In genomic region chr1:15620890-15621682, GRCh38 we compare ENCODE assay signal across 14 cellular contexts. TPM values are rescaled to one million over a fixed set of nuclear protein-coding genes. Genes with fewer than 3 reads are reported as not detected.
A peak's percentile ranks its signal among the peaks of the same experiment; 100 is the strongest.
DNase-seq lines count a peak whose midpoint lies in the region; ATAC-seq and TF ChIP-seq lines count a peak whose summit lies in the region.
"Had no signal": no experiment of that assay in that cellular context is flagged by ENCODE, and none has a peak within 500 bp of the region (broad histone marks: within the 10 kb centered on the region; RNA-seq: fewer than 3 reads in every experiment).

No MANE protein-coding gene starts in this region.

- H3K9me2 ChIP-seq in PC-3 (replicated peaks; ENCODE audit: low read length) = no peaks in the 10 kb centered on the region

- peak overlapping the region; percentile 1 to 4 for H3K27ac ChIP-seq in breast epithelium
- no peak overlapping the region for H3K27ac ChIP-seq in PC-3 (ENCODE audit: low read length)
- H3K27ac ChIP-seq in fibroblast of lung (ENCODE audit: insufficient read depth, low read length) = no peak overlapping the region
- H3K27ac ChIP-seq: HL-60 had no signal

- peaks cover 3 to 7% of the 10 kb centered on the region in 2 donors for H3K4me1 ChIP-seq in breast epithelium
- peaks cover 33% of the 10 kb centered on the region for H3K4me1 ChIP-seq in PC-3 (ENCODE audit: insufficient read depth, low read length)
- peaks cover 14% of the 10 kb centered on the region for H3K4me1 ChIP-seq in fibroblast of lung (ENCODE audit: control insufficient read depth, extremely low read depth, insufficient read depth, low read length)

- H3K79me2 ChIP-seq in PC-3 (ENCODE audit: low read length) (peaks cover 84% of the 10 kb centered on the region), fibroblast of lung (ENCODE audit: control insufficient read depth, insufficient read depth, low read length) (peaks cover 74% of the 10 kb centered on the region)

- peaks cover 42% of the 10 kb centered on the region for H3K4me1 Mint-ChIP-seq in MCF 10A (ENCODE audit: insufficient read depth, unreplicated experiment)
- H3K4me1 Mint-ChIP-seq in stimulated activated effector memory CD8-positive, alpha-beta T cell treated with anti-CD3 and anti-CD28 coated beads, Interleukin-12 subunit alpha, Interleukin-12 subunit beta, amount 100 ng/mL, for 72 hours = peaks cover 51% of the 10 kb centered on the region

- peaks cover 24% of the 10 kb centered on the region for H3K36me3 Mint-ChIP-seq in MCF 10A (ENCODE audit: insufficient read depth, unreplicated experiment)
- peaks cover 41% of the 10 kb centered on the region for H3K36me3 Mint-ChIP-seq in stimulated activated effector memory CD8-positive, alpha-beta T cell treated with anti-CD3 and anti-CD28 coated beads, Interleukin-12 subunit alpha, Interleukin-12 subunit beta, amount 100 ng/mL, for 72 hours

- peak overlapping the region; percentile 91 for H3K4me2 ChIP-seq in PC-3 (ENCODE audit: low read length)
- peak overlapping the region; percentile 32 for H3K4me2 ChIP-seq in fibroblast of lung (ENCODE audit: extremely low read depth, insufficient read depth, low read length)

- H3F3A ChIP-seq in PC-3 (ENCODE audit: low read length, unreplicated experiment) = peaks cover 4% of the 10 kb centered on the region

- H3K27ac Mint-ChIP-seq in MCF 10A (ENCODE audit: low read depth, unreplicated experiment) = no peak overlapping the region
- H3K27ac Mint-ChIP-seq in stimulated activated effector memory CD8-positive, alpha-beta T cell treated with anti-CD3 and anti-CD28 coated beads, Interleukin-12 subunit alpha, Interleukin-12 subunit beta, amount 100 ng/mL, for 72 hours = peak overlapping the region; percentile 15

- no peaks in the 10 kb centered on the region for H3K9me3 Mint-ChIP-seq in MCF 10A (ENCODE audit: unreplicated experiment)
- no peaks in the 10 kb centered on the region for H3K9me3 Mint-ChIP-seq in stimulated activated effector memory CD8-positive, alpha-beta T cell treated with anti-CD3 and anti-CD28 coated beads, Interleukin-12 subunit alpha, Interleukin-12 subunit beta, amount 100 ng/mL, for 72 hours
- H3K9me3 Mint-ChIP-seq: dendritic cell treated with granulocyte-macrophage colony-stimulating factor and Interleukin-4, amounts not matched to agents 40 ng/mL and 50 ng/mL, for 4 days had no signal

- BruUV-seq in MCF 10A (replicated peaks; lab: Mats Ljungman, UMichigan) (no TSS peak), PC-3 (replicated peaks; lab: Mats Ljungman, UMichigan) (no TSS peak)

- TF ChIP-seq POLR2A in breast epithelium (IDR thresholded peaks at IDR 0.05) = no peak

- H3K36me3 ChIP-seq in breast epithelium = no peaks in the 10 kb centered on the region
- H3K36me3 ChIP-seq in PC-3 (ENCODE audit: low read depth, low read length) = peaks cover under 1% of the 10 kb centered on the region; the same call in 1 of the 2 replicates
- no peaks in the 10 kb centered on the region for H3K36me3 ChIP-seq in fibroblast of lung (ENCODE audit: control insufficient read depth, insufficient read depth, low read length)
- H3K36me3 ChIP-seq: tibial nerve had no signal

- H3K9ac ChIP-seq in PC-3 (ENCODE audit: low read length) (no peak overlapping the region), fibroblast of lung (ENCODE audit: insufficient read depth, low read length) (no peak overlapping the region)

- H3K4me3 Mint-ChIP-seq in MCF 10A (ENCODE audit: unreplicated experiment) = no peak overlapping the region
- no peak overlapping the region for H3K4me3 Mint-ChIP-seq in stimulated activated effector memory CD8-positive, alpha-beta T cell treated with anti-CD3 and anti-CD28 coated beads, Interleukin-12 subunit alpha, Interleukin-12 subunit beta, amount 100 ng/mL, for 72 hours

- no peak for TF ChIP-seq CTCF in breast epithelium (IDR thresholded peaks at IDR 0.05)
- no peak for TF ChIP-seq CTCF in MCF 10A (IDR thresholded peaks at IDR 0.05; ENCODE audit: unreplicated experiment)
- TF ChIP-seq CTCF in PC-3 (conservative IDR thresholded peaks at IDR 0.05; ENCODE audit: low read depth, low read length) = no peak
- TF ChIP-seq CTCF in fibroblast of lung (conservative IDR thresholded peaks at IDR 0.05 in 1 of 2, IDR thresholded peaks at IDR 0.05 in 1 of 2; ENCODE audit: low read depth in 1 of 2, low read length in 2 of 2) = no peak

- intact Hi-C loops in breast epithelium (cut with DNase I; ENCODE audit: low total_unique reads) = no loop called here
- intact Hi-C loops in MCF 10A (cut with micrococcal nuclease) = no loop called here
- intact Hi-C loops in PC-3 (cut with micrococcal nuclease) = no loop called here

- no peak for ATAC-seq in PC-3
- ATAC-seq in stimulated activated effector memory CD8-positive, alpha-beta T cell treated with anti-CD3 and anti-CD28 coated beads, Interleukin-12 subunit alpha, Interleukin-12 subunit beta, amount 100 ng/mL, for 72 hours = no peak

- H3K27me3 Mint-ChIP-seq in MCF 10A (ENCODE audit: insufficient read depth, unreplicated experiment) = no peaks in the 10 kb centered on the region
- H3K27me3 Mint-ChIP-seq: dendritic cell treated with granulocyte-macrophage colony-stimulating factor and Interleukin-4, amounts not matched to agents 40 ng/mL and 50 ng/mL, for 4 days had no signal

- no peak overlapping the region for H3K4me3 ChIP-seq in breast epithelium
- H3K4me3 ChIP-seq in PC-3 (ENCODE audit: low read length) = peak overlapping the region; percentile 46
- H3K4me3 ChIP-seq in fibroblast of lung (replicated peaks in 1 of 4; ENCODE audit: control extremely low read depth in 1 of 4, insufficient read depth in 1 of 4, low read depth in 3 of 4, low read length in 4 of 4) = no peak overlapping the region
- H3K4me3 ChIP-seq: SJSA1, tibial nerve had no signal

- no peak for DNase-seq in breast epithelium (ENCODE audit: low spot score in 2 of 2)
- DNase-seq in MCF 10A (ENCODE audit: unreplicated experiment) = no peak
- DNase-seq in PC-3 = no peak
- no peak for DNase-seq in fibroblast of lung (ENCODE audit: low read depth in 2 of 2)
- no peak for DNase-seq in stimulated activated effector memory CD8-positive, alpha-beta T cell treated with anti-CD3 and anti-CD28 coated beads, Interleukin-12 subunit alpha, Interleukin-12 subunit beta, amount 100 ng/mL, for 72 hours (ENCODE audit: low spot score in 2 of 2)
- no peak for DNase-seq in HPDE6-E6E7 (ENCODE audit: extremely low spot score)
- DNase-seq in D341Med (ENCODE audit: low spot score) = no peak
- DNase-seq in NCI-H146 treated with DMSO at 0.1 percent for 48 hours (lab: John Stamatoyannopoulos, UW; ENCODE audit: unreplicated experiment) = no peak
- DNase-seq: anterior cingulate cortex, NCI-H774 had no signal

- no peaks in the 10 kb centered on the region for H3K27me3 ChIP-seq in breast epithelium
- H3K27me3 ChIP-seq in PC-3 (ENCODE audit: low read length) = no peaks in the 10 kb centered on the region
- no peaks in the 10 kb centered on the region for H3K27me3 ChIP-seq in fibroblast of lung (ENCODE audit: control insufficient read depth, insufficient read depth, low read length)
- H3K27me3 ChIP-seq: SJSA1, tibial nerve had no signal

- no peak overlapping the region for H2AFZ ChIP-seq in PC-3 (ENCODE audit: low read length)
- no peak overlapping the region for H2AFZ ChIP-seq in fibroblast of lung (ENCODE audit: low read length)

- H4K20me1 ChIP-seq in PC-3 (ENCODE audit: low read length) = peaks cover 42% of the 10 kb centered on the region
- H4K20me1 ChIP-seq in fibroblast of lung (ENCODE audit: control insufficient read depth, extremely low read depth, insufficient read depth, low read length) = peaks cover 2% of the 10 kb centered on the region

- H3K9me3 ChIP-seq in breast epithelium (no peaks in the 10 kb centered on the region), PC-3 (ENCODE audit: low read length) (no peaks in the 10 kb centered on the region), fibroblast of lung (ENCODE audit: control insufficient read depth, insufficient read depth, low read depth, low read length) (no peaks in the 10 kb centered on the region)
- H3K9me3 ChIP-seq: SJSA1, tibial nerve had no signal

- CTCF ChIA-PET in MCF 10A (lab: Yijun Ruan, JAX) = interaction anchor here (0.7 kb wide), 1 partner anchor 84 kb away, joined by 3 read pairs; no protein-coding TSS in a partner anchor
- CTCF ChIA-PET in PC-3 (lab: Charles Lee) = no interaction called here

- POLR2A ChIA-PET in MCF 10A (lab: Yijun Ruan, JAX) = interaction anchor here (0.6 to 1.3 kb wide), 8 partner anchors 9 to 108 kb away, joined by 3 to 5 read pairs (median 3); no protein-coding TSS in a partner anchor
- POLR2A ChIA-PET in PC-3 (lab: Charles Lee; ENCODE audit: unreplicated experiment) = no interaction called here

RNA-seq across cellular contexts. Expression of gene DDI2, which starts 3.8 kb away (rescaled TPM):
- total RNA-seq in breast epithelium (10 to 100 TPM; 69.2 to 77.4 (median 71.0) TPM), MCF 10A (2022) (26.6 and 32.7 TPM in 2 replicates), PC-3 (2014; rRNA removed) (15.0 and 22.0 TPM in 2 replicates), fibroblast of lung (10.8 and 11.7 TPM in 2 replicates)
- 6.4 and 9.3 TPM in 2 replicates for polyA plus RNA-seq in fibroblast of lung
- 4.2 and 6.8 TPM in 2 replicates for polyA plus RNA-seq in fibroblast of lung (2012)
- polyA minus RNA-seq in fibroblast of lung (ENCODE audit: low replicate concordance) = 12.2 and 13.5 TPM in 2 replicates

RNA-seq across cellular contexts. Expression of gene AGMAT, which starts 36.2 kb away (rescaled TPM):
- total RNA-seq in breast epithelium = under 1 TPM; 0.29 to 0.33 (median 0.32) TPM
- not detected in 2 replicates for total RNA-seq in MCF 10A (2022)
- total RNA-seq in PC-3 (2014; rRNA removed) = 8.2 and 9.4 TPM in 2 replicates
- 1.0 and 1.2 TPM in 2 replicates for total RNA-seq in fibroblast of lung
- 0.52 and 0.53 TPM in 2 replicates for polyA plus RNA-seq in fibroblast of lung
- 0.61 and 1.0 TPM in 2 replicates for polyA plus RNA-seq in fibroblast of lung (2012)
- polyA minus RNA-seq in fibroblast of lung (ENCODE audit: low replicate concordance) = 1.5 and 2.0 TPM in 2 replicates
- total RNA-seq: tibial nerve had no signal

Comparison
In these comparisons a context has a peak if more than half of its experiments do, and no peak if none do; other contexts are left out.
1. H3K27ac ChIP-seq: peak in breast epithelium (2 of 2); none in PC-3 (single experiment) and fibroblast of lung (single experiment).